ENCODE assay signal across 8 cellular contexts in the genomic region with DNA sequence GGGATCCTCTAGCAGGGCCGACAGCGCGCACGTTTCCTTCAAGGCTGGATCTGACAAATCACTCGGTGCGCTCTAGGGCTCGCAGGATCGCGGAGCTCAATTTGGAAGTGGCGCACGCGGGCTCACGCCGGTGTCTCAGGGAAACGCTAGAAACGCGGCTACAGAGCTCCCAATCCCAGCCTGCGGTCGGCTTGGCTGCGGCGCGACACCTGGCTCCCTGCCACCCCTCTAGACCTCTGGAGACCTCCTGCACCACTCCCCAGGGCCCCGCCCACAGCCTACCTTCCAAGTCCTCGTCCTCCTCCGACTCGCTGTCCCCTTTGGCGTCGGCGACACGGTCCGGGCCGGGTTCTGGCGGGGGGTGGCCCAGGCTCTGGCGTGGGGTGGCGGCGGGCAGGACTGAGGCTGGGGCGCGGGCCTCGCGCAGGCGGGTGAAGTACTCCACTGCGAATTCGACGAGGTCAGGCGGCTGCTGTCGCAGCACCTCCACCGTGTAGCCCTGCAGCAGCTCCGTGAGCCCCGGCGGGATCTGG. TPM values are rescaled to one million over a fixed set of nuclear protein-coding genes. Genes with fewer than 3 reads are reported as not detected.
DNase-seq lines count a peak whose midpoint lies in the region; ATAC-seq and TF ChIP-seq lines count a peak whose summit lies in the region.

No MANE protein-coding gene starts in this region.

- no peaks in the 10 kb centered on the region for H3K27me3 ChIP-seq in iPS DF 6.9 (ENCODE audit: control insufficient read depth, insufficient read depth, low read length)

- H3K9me3 ChIP-seq in iPS DF 6.9 (ENCODE audit: control insufficient read depth, insufficient read depth, low read length), result no peaks in the 10 kb centered on the region

- peak overlapping the region; percentile 86 to 94 (median 93) for H3K4me3 Mint-ChIP-seq in brain

- CTCF ChIA-PET in GM10248 (lab: Yijun Ruan, JAX), result interaction anchor here (1.0 to 1.9 kb wide), 7 partner anchors 9 to 167 kb away, joined by 3 to 4 read pairs (median 3); a partner anchor contains a TSS

- peak overlapping the region; percentile 34 to 91 (median 77) for H3K27ac Mint-ChIP-seq in brain

- H3K36me3 ChIP-seq in iPS DF 6.9 (ENCODE audit: control insufficient read depth, insufficient read depth, low read length), result no peaks in the 10 kb centered on the region

- no peak for TF ChIP-seq CTCF in GM10248 (IDR thresholded peaks at IDR 0.05; ENCODE audit: control extremely low read depth, extremely low read depth, low read depth, missing control alignments)
- no peak for TF ChIP-seq CTCF in brain (conservative IDR thresholded peaks at IDR 0.05)

- no peaks in the 10 kb centered on the region for H3K4me1 ChIP-seq in iPS DF 6.9 (ENCODE audit: control insufficient read depth, insufficient read depth, low read length)

- H3K4me3 ChIP-seq in iPS DF 6.9 (ENCODE audit: low read length), result peak overlapping the region; percentile 56; the same call in 1 of the 2 replicates

- no CpG with 5 or more reads among the region's 50 CpGs for whole genome bisulfite sequencing in iPS DF 6.9 (ENCODE audit: insufficient coverage, insufficient read length)

- H3K4me1 Mint-ChIP-seq in brain, result peaks cover 54% of the 10 kb centered on the region

- H3K36me3 Mint-ChIP-seq in brain, result peaks cover 14% of the 10 kb centered on the region

- H3K9me3 Mint-ChIP-seq in brain, result peaks cover 0 to 9% (median 5%) of the 10 kb centered on the region in 5 experiments

- peaks cover 5% of the 10 kb centered on the region for H3K27me3 Mint-ChIP-seq in brain

- ATAC-seq in HG02678 (IDR thresholded peaks at IDR 0.05; ENCODE audit: unreplicated experiment) (peak; percentile 34), sciatic nerve (peak; percentile 64), GM19395 (IDR thresholded peaks at IDR 0.05; ENCODE audit: unreplicated experiment) (no peak)

- peak; percentile 45 for DNase-seq in GM10248 (ENCODE audit: extremely low spot score)
- peak; percentile 34 for DNase-seq in NCI-H128 (lab: John Stamatoyannopoulos, UW; ENCODE audit: unreplicated experiment)
- DNase-seq in UCSD-AML1 (lab: John Stamatoyannopoulos, UW; ENCODE audit: unreplicated experiment), result peak; percentile 65
- peak; percentile 25 for DNase-seq in iPS DF 6.9 (ENCODE audit: low read depth, low spot score)
- peak; percentile 84 for DNase-seq in sciatic nerve (ENCODE audit: low spot score)

- H3K27ac ChIP-seq in iPS DF 6.9 (ENCODE audit: low read length), result no peak overlapping the region

- intact Hi-C loops in sciatic nerve (cut with DNase I), result no loop called here

- POLR2A ChIA-PET in GM10248 (lab: Yijun Ruan, JAX), result interaction anchor here (1.2 kb wide), 1 partner anchor 246 kb away, joined by 3 read pairs; a partner anchor contains a TSS

RNA-seq across cellular contexts. Expression of a gene that starts 0.6 kb away (rescaled TPM):
- polyA plus RNA-seq in brain (ENCODE audit: insufficient read depth, low read depth, low replicate concordance), result 11.8 TPM
- total RNA-seq in sciatic nerve, result 46.5 TPM

RNA-seq across cellular contexts. Expression of a gene that starts 51.6 kb away (rescaled TPM):
- polyA plus RNA-seq in brain (ENCODE audit: insufficient read depth, low read depth, low replicate concordance), result 11.0 TPM
- 12.2 TPM for total RNA-seq in sciatic nerve

Comparison
In these comparisons a context has a peak if more than half of its experiments do, and no peak if none do; other contexts are left out.
1. DNase-seq: peak in every context shown above with its lines; median percentile 84 in sciatic nerve; 65 in UCSD-AML1; 45 in GM10248; 34 in NCI-H128; 25 in iPS DF 6.9.